8 cellular contexts compared by ENCODE assay signal in genomic region chr18:47930086-47930843, GRCh38. TPM values are rescaled to one million over a fixed set of nuclear protein-coding genes. Genes with fewer than 3 reads are reported as not detected.
DNase-seq lines count a peak whose midpoint lies in the region; ATAC-seq and TF ChIP-seq lines count a peak whose summit lies in the region.

SMAD2 (minus strand) TSS chr18:47930659; CDS start chr18:47896756, 33,903 bp downstream.

- H4K91ac ChIP-seq in H9 (ENCODE audit: insufficient read length, low read depth, low read length) = no peak within 1 kb of the TSS

- no peak within 1 kb of the TSS for H3K23ac ChIP-seq in H9 (ENCODE audit: insufficient read length, low read depth, low read length)

- peak within 1 kb of the TSS; percentile 48 for H3K27ac ChIP-seq in H9 (ENCODE audit: insufficient read length, low read depth, low read length)
- peak within 1 kb of the TSS; percentile 97 for H3K27ac ChIP-seq in MM.1S (ENCODE audit: low read length)
- peak within 1 kb of the TSS; percentile 93 to 99 (median 98) for H3K27ac ChIP-seq in heart right ventricle
- H3K27ac ChIP-seq in upper lobe of left lung = peak within 1 kb of the TSS; percentile 96 to 99 (median 98)

- H2BK5ac ChIP-seq in H9 (ENCODE audit: insufficient read length, low read length) = peak within 1 kb of the TSS; percentile 3

- no peak within 1 kb of the TSS for H2BK15ac ChIP-seq in H9 (ENCODE audit: low read depth, low read length)

- no peak within 1 kb of the TSS for H4K5ac ChIP-seq in H9 (ENCODE audit: insufficient read length, low read depth, low read length)

- H2AFZ ChIP-seq in H9 (ENCODE audit: low read length) (no peak within 1 kb of the TSS), MM.1S (ENCODE audit: low read length) (peak within 1 kb of the TSS; percentile 73)

- no peaks in the 10 kb centered on the region for H3K27me3 ChIP-seq in H9 (ENCODE audit: insufficient read depth, low read length)
- no peaks in the 10 kb centered on the region for H3K27me3 ChIP-seq in MM.1S (replicated peaks; ENCODE audit: insufficient read depth, low read length)
- no peaks in the 10 kb centered on the region for H3K27me3 ChIP-seq in adipocyte (replicated peaks; ENCODE audit: control insufficient read depth, insufficient read depth, low read length)
- H3K27me3 ChIP-seq in heart right ventricle = no peaks in the 10 kb centered on the region
- H3K27me3 ChIP-seq in upper lobe of left lung = no peaks in the 10 kb centered on the region

- no peaks in the 10 kb centered on the region for H3K36me3 ChIP-seq in MM.1S (replicated peaks; ENCODE audit: insufficient read depth, low read length)
- H3K36me3 ChIP-seq in adipocyte (ENCODE audit: control insufficient read depth, insufficient read depth, low read length, severe bottlenecking) = no peaks in the 10 kb centered on the region
- no peaks in the 10 kb centered on the region for H3K36me3 ChIP-seq in heart right ventricle
- H3K36me3 ChIP-seq in upper lobe of left lung = no peaks in the 10 kb centered on the region

- H3K9me2 ChIP-seq in MM.1S (replicated peaks; ENCODE audit: insufficient read depth, low read length) = no peaks in the 10 kb centered on the region

- WGBS in H9 (ENCODE audit: extremely low coverage, insufficient read length, low lambda C conversion rate) = no CpG with 5 or more reads among the region's 87 CpGs
- WGBS in heart right ventricle, 2 donors = 0 to 1% methylated on average over 42 to 79 of the region's 87 CpGs
- whole genome bisulfite sequencing in upper lobe of left lung, 2 donors = 0 to 2% methylated on average over 28 to 33 of the region's 87 CpGs

- H3K79me1 ChIP-seq in H9 (ENCODE audit: insufficient read depth, low read depth, low read length, poor library complexity, severe bottlenecking) = no peaks in the 10 kb centered on the region

- H3K9me3 ChIP-seq in H9 (ENCODE audit: control insufficient read depth, low read depth, low read length) (no peaks in the 10 kb centered on the region), MM.1S (replicated peaks; ENCODE audit: insufficient read depth, low read length) (no peaks in the 10 kb centered on the region), adipocyte (ENCODE audit: control insufficient read depth, low read length) (no peaks in the 10 kb centered on the region), heart right ventricle (no peaks in the 10 kb centered on the region), upper lobe of left lung (no peaks in the 10 kb centered on the region)

- H3K4me3 Mint-ChIP-seq in H9 (peak within 1 kb of the TSS; percentile 90 to 93), progenitor cell of endocrine pancreas (ENCODE audit: low read depth) (peak within 1 kb of the TSS; percentile 91)

- no peaks in the 10 kb centered on the region for H4K20me1 ChIP-seq in H9 (ENCODE audit: control insufficient read depth, insufficient read depth, insufficient read length)
- H4K20me1 ChIP-seq in MM.1S (ENCODE audit: insufficient read depth, low read length) = peaks cover 21% of the 10 kb centered on the region

- peak within 1 kb of the TSS; percentile 77 for H3K4me2 ChIP-seq in H9 (ENCODE audit: insufficient read depth, insufficient read length, low read length)
- H3K4me2 ChIP-seq in MM.1S (ENCODE audit: low read depth, low read length) = peak within 1 kb of the TSS; percentile 77

- H3K4me1 Mint-ChIP-seq in H9 (peaks cover 60 to 61% of the 10 kb centered on the region in 2 experiments), progenitor cell of endocrine pancreas (ENCODE audit: low read depth) (peaks cover 33% of the 10 kb centered on the region)

- H3K23me2 ChIP-seq in H9 (ENCODE audit: insufficient read length, low read depth, low read length, poor library complexity, severe bottlenecking) = peaks cover 5% of the 10 kb centered on the region

- H3K36me3 Mint-ChIP-seq in H9 (ENCODE audit: insufficient read depth in 1 of 3, low read depth in 3 of 3) (peaks cover 0 to 2% (median 0%) of the 10 kb centered on the region in 3 experiments; a peak in 1 of 7 replicates), progenitor cell of endocrine pancreas (ENCODE audit: insufficient read depth) (no peaks in the 10 kb centered on the region)

- H3K9ac ChIP-seq in H9 (ENCODE audit: extremely low read depth, insufficient read length, low read length) = peak within 1 kb of the TSS; percentile 86
- peak within 1 kb of the TSS; percentile 89 for H3K9ac ChIP-seq in MM.1S (ENCODE audit: low read length)
- peak within 1 kb of the TSS; percentile 90 for H3K9ac ChIP-seq in adipocyte (ENCODE audit: low read length)

- intact Hi-C loops in heart right ventricle (cut with DNase I) = loop anchor here in 7 of 10 donors (2.0 to 10.0 kb wide), 6 partner anchors 68 to 1535 kb away; partner anchors contain the start of gene DYM (in 1 of the 7)

- H3F3A ChIP-seq in MM.1S (ENCODE audit: insufficient read depth, low read length) = peaks cover 14% of the 10 kb centered on the region

- no peak within 1 kb of the TSS for H4K8ac ChIP-seq in H9 (replicated peaks; ENCODE audit: insufficient read length, low read depth, low read length)

- TF ChIP-seq CTCF in H9 (conservative IDR thresholded peaks at IDR 0.05) = no peak
- no peak for TF ChIP-seq CTCF in MM.1S (IDR thresholded peaks at IDR 0.05; ENCODE audit: low read length)
- no peak for TF ChIP-seq CTCF in heart right ventricle (IDR thresholded peaks at IDR 0.05)
- TF ChIP-seq CTCF in progenitor cell of endocrine pancreas (IDR thresholded peaks at IDR 0.05; ENCODE audit: unreplicated experiment) = no peak
- TF ChIP-seq CTCF in upper lobe of left lung (IDR thresholded peaks at IDR 0.05) = peak in 3 of 6 experiments; percentile 18 to 38 (median 21)

- H2BK120ac ChIP-seq in H9 (ENCODE audit: low read depth, low read length, poor library complexity, severe bottlenecking) = no peak within 1 kb of the TSS

- H3K4me1 ChIP-seq in H9 (ENCODE audit: insufficient read depth, low read length) (peaks cover 12% of the 10 kb centered on the region), MM.1S (ENCODE audit: low read length) (peaks cover 16% of the 10 kb centered on the region), adipocyte (ENCODE audit: control insufficient read depth, insufficient read depth, low read length) (peaks cover 35% of the 10 kb centered on the region), heart right ventricle (peaks cover 0 to 57% (median 48%) of the 10 kb centered on the region in 9 donors), upper lobe of left lung (peaks cover 24 to 58% (median 37%) of the 10 kb centered on the region in 4 donors)

- H3K27me3 Mint-ChIP-seq in H9 (ENCODE audit: low read depth) (no peaks in the 10 kb centered on the region), progenitor cell of endocrine pancreas (no peaks in the 10 kb centered on the region)

- H3K27ac Mint-ChIP-seq in H9 = peak within 1 kb of the TSS; percentile 94 to 98 (median 96)
- H3K27ac Mint-ChIP-seq in progenitor cell of endocrine pancreas = peak within 1 kb of the TSS; percentile 98

- peak in 1 of 4 donors; percentile 60 for TF ChIP-seq POLR2A in upper lobe of left lung (IDR thresholded peaks at IDR 0.05)

- no peak within 1 kb of the TSS for H2BK12ac ChIP-seq in H9 (ENCODE audit: insufficient read length, low read depth, low read length)

- peaks cover 35% of the 10 kb centered on the region; the same call in 1 of the 2 replicates for H3K79me2 ChIP-seq in H9 (ENCODE audit: insufficient read depth, low read length)
- peaks cover 49% of the 10 kb centered on the region for H3K79me2 ChIP-seq in MM.1S (ENCODE audit: low read length)

- no peak for TF ChIP-seq EP300 in upper lobe of left lung (IDR thresholded peaks at IDR 0.05)

- H3K4ac ChIP-seq in H9 (ENCODE audit: low read depth, low read length) = no peak within 1 kb of the TSS; the same call in 1 of the 2 replicates

- H3K14ac ChIP-seq in H9 (ENCODE audit: insufficient read depth, low read length) = peak within 1 kb of the TSS; percentile 84

- peak within 1 kb of the TSS; percentile 87 for H3K4me3 ChIP-seq in MM.1S (ENCODE audit: low read length)
- peak within 1 kb of the TSS; percentile 86 for H3K4me3 ChIP-seq in adipocyte (ENCODE audit: low read length)
- H3K4me3 ChIP-seq in heart right ventricle = peak within 1 kb of the TSS; percentile 62 to 93 (median 88)
- H3K4me3 ChIP-seq in upper lobe of left lung = peak within 1 kb of the TSS; percentile 55 to 94 (median 87)

- H3T11ph ChIP-seq in H9 (ENCODE audit: low read length) = no peak within 1 kb of the TSS

- no peak within 1 kb of the TSS for H2BK20ac ChIP-seq in H9 (ENCODE audit: low read depth, low read length, poor library complexity, severe bottlenecking)

- H3K9me3 Mint-ChIP-seq in H9 = no peaks in the 10 kb centered on the region; a peak in 1 of 5 replicates
- no peaks in the 10 kb centered on the region for H3K9me3 Mint-ChIP-seq in progenitor cell of endocrine pancreas (ENCODE audit: low read depth)

- DNase-seq in GF-D8 (lab: John Stamatoyannopoulos, UW) (peak; percentile 76), H9 (peak; percentile 92), MM.1S (peak; percentile 69), T follicular helper cell (ENCODE audit: low read depth) (peak; percentile 59), adipocyte (ENCODE audit: low read depth) (peak; percentile 84), heart right ventricle (peak; percentile 84 to 85), progenitor cell of endocrine pancreas (ENCODE audit: low spot score, unreplicated experiment) (peak; percentile 80), upper lobe of left lung (peak; percentile 91 to 96)

- ATAC-seq in heart right ventricle (peak; percentile 67 to 86 (median 76)), upper lobe of left lung (ENCODE audit: low FRiP score in 2 of 2) (peak; percentile 81 to 82)

- H3K18ac ChIP-seq in H9 (ENCODE audit: insufficient read length, low read depth, low read length) = peak within 1 kb of the TSS; percentile 80

- no peak within 1 kb of the TSS for H2AK5ac ChIP-seq in H9 (ENCODE audit: insufficient read length, low read length)

- no peak within 1 kb of the TSS for H3K56ac ChIP-seq in H9 (ENCODE audit: insufficient read length, low read depth, low read length)

RNA-seq across cellular contexts. Expression of gene SMAD2, which starts in this region (rescaled TPM):
- total RNA-seq in H9 (2021) (114 and 121 TPM in 2 replicates), heart right ventricle (100 to 1,000 TPM in 4 of 10 donors, 10 to 100 TPM in 6; 76.2 to 118 (median 95.0) TPM), progenitor cell of endocrine pancreas (140 and 145 TPM in 2 replicates), upper lobe of left lung (100 to 1,000 TPM in 3 of 6 donors, 10 to 100 TPM in 3; 52.1 to 151 (median 97.8) TPM)
- polyA plus RNA-seq in heart right ventricle = 10 to 100 TPM; 11.6 to 26.4 TPM

Comparison
In these comparisons a context has a peak if more than half of its experiments do, and no peak if none do; other contexts are left out.
1. Peak in every context shown above with its lines: DNase-seq, ATAC-seq, H3K4me3 ChIP-seq and H3K27ac ChIP-seq.
2. H3K27ac ChIP-seq: peak in every context shown above with its lines; median percentile 98 in upper lobe of left lung; 98 in heart right ventricle; 97 in MM.1S; 48 in H9.